1 cellular context compared by ENCODE assay signal in the genomic region with DNA sequence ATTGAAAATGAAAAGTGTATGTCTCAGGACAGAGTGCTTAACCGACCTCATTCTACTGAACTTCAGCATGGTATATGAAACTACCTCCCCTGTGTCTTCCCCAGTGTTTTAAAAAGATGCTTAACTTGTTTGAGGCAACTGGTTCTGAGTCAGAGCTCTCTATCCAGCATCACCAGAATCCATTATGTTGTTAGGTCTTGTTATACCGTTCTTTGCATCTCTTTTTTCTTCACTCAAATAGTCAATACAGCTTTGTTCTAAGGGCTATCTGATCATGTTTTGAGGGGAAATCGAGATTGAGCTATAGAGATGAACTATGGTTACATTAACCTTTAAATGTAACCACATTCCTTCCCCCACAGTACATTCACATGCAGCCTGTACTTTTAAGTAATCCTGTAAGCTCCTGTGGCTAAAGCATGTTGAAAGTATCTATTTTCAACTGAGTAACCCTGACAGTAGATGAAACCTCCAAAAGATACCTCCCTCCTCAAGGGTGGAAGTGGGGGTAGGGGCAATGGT.
TF ChIP-seq lines count a peak whose summit lies in the region.

No MANE protein-coding gene starts in this region.

TF ChIP-seq in GM12878, 131 proteins besides CTCF, POLR2A, EP300 and RAD21 (continued from another document):
- TF ChIP-seq, protein P1, sequence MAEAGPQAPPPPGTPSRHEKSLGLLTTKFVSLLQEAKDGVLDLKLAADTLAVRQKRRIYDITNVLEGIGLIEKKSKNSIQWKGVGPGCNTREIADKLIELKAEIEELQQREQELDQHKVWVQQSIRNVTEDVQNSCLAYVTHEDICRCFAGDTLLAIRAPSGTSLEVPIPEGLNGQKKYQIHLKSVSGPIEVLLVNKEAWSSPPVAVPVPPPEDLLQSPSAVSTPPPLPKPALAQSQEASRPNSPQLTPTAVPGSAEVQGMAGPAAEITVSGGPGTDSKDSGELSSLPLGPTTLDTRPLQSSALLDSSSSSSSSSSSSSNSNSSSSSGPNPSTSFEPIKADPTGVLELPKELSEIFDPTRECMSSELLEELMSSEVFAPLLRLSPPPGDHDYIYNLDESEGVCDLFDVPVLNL (IDR thresholded peaks at IDR 0.05; ENCODE audit: low read depth, low read length): no peak
- no peak for TF ChIP-seq RB1 (IDR thresholded peaks at IDR 0.05; ENCODE audit: borderline replicate concordance)
- TF ChIP-seq MTA2 (IDR thresholded peaks at IDR 0.05; ENCODE audit: low read depth): 0 out of 2 replicates have a peak, but pooled peaks have one; percentile 14
- peak; percentile 82 for TF ChIP-seq RUNX3 (IDR thresholded peaks at IDR 0.05; ENCODE audit: low read length)
- no peak for TF ChIP-seq CHD2 (IDR thresholded peaks at IDR 0.05; ENCODE audit: borderline replicate concordance, low read depth, low read length)
- TF ChIP-seq STAT3 (IDR thresholded peaks at IDR 0.05; ENCODE audit: low read depth, low read length): no peak
- no peak for TF ChIP-seq EED (IDR thresholded peaks at IDR 0.05; ENCODE audit: low read depth)
- peak; percentile 48; the same call in 1 of the 2 replicates for TF ChIP-seq CBFB (IDR thresholded peaks at IDR 0.05; ENCODE audit: low read depth)
- no peak for TF ChIP-seq CHD1 (IDR thresholded peaks at IDR 0.05; ENCODE audit: low read depth, low read length)
- TF ChIP-seq TAF1 (IDR thresholded peaks at IDR 0.05; ENCODE audit: borderline replicate concordance, low read depth, low read length): no peak
- TF ChIP-seq, protein P2, sequence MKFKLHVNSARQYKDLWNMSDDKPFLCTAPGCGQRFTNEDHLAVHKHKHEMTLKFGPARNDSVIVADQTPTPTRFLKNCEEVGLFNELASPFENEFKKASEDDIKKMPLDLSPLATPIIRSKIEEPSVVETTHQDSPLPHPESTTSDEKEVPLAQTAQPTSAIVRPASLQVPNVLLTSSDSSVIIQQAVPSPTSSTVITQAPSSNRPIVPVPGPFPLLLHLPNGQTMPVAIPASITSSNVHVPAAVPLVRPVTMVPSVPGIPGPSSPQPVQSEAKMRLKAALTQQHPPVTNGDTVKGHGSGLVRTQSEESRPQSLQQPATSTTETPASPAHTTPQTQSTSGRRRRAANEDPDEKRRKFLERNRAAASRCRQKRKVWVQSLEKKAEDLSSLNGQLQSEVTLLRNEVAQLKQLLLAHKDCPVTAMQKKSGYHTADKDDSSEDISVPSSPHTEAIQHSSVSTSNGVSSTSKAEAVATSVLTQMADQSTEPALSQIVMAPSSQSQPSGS (IDR thresholded peaks at IDR 0.05; ENCODE audit: low read length): peak; percentile 31; the same call in 1 of the 2 replicates
- no peak for TF ChIP-seq HDGF (IDR thresholded peaks at IDR 0.05)
- TF ChIP-seq SMC3 (IDR thresholded peaks at IDR 0.05; ENCODE audit: borderline replicate concordance, low read length): no peak
- TF ChIP-seq SRF (IDR thresholded peaks at IDR 0.05; ENCODE audit: low read depth in 2 of 2, low read length in 2 of 2): no peak
- TF ChIP-seq MXI1 (IDR thresholded peaks at IDR 0.05; ENCODE audit: low read depth, low read length): no peak
- no peak for TF ChIP-seq WRNIP1 (IDR thresholded peaks at IDR 0.05; ENCODE audit: borderline replicate concordance, low read depth, low read length)
TF ChIP-seq in GM12878: peak in this region for 7.
